ENCODE assay signal across 10 cellular contexts in genomic region chr2:235468978-235469694, GRCh38. TPM values are rescaled to one million over a fixed set of nuclear protein-coding genes. Genes with fewer than 3 reads are reported as not detected.
A peak's percentile ranks its signal among the peaks of the same experiment; 100 is the strongest.
DNase-seq lines count a peak whose midpoint lies in the region; ATAC-seq, FAIRE-seq and TF ChIP-seq lines count a peak whose summit lies in the region.
"Had no signal": no experiment of that assay in that cellular context is flagged by ENCODE, and none has a peak within 500 bp of the region (broad histone marks: within the 10 kb centered on the region; RNA-seq: fewer than 3 reads in every experiment).

No MANE protein-coding gene starts in this region.

- no peak for ATAC-seq in GM21390 (IDR thresholded peaks at IDR 0.05; ENCODE audit: unreplicated experiment)

- no peak overlapping the region for H3K18ac ChIP-seq in H1 (ENCODE audit: extremely low read depth, low read length)

- H4K5ac ChIP-seq in H1 (ENCODE audit: insufficient read length, low read depth, low read length): no peak overlapping the region

- no peaks in the 10 kb centered on the region for H3K23me2 ChIP-seq in H1 (ENCODE audit: low read depth, low read length)

- H4K91ac ChIP-seq in H1 (replicated peaks; ENCODE audit: insufficient read length, low read length): no peak overlapping the region

- FAIRE-seq in H1 (lab: Jason Lieb, UNC): no peak
- FAIRE-seq: GM18507 had no signal

- H2BK5ac ChIP-seq in H1 (ENCODE audit: low read depth, low read length): no peak overlapping the region

- no peak overlapping the region for H2BK15ac ChIP-seq in H1 (ENCODE audit: low read length)

- POLR2A ChIA-PET in H1 (lab: Charles Lee; ENCODE audit: partially characterized antibody): no interaction called here

- CTCF ChIA-PET in H1 (lab: Charles Lee; ENCODE audit: partially characterized antibody): interaction anchor here (2.3 kb wide), 1 partner anchor 124 kb away, joined by 7 read pairs; no protein-coding TSS in a partner anchor

- H3K4ac ChIP-seq in H1 (replicated peaks; ENCODE audit: insufficient read length, low read depth, low read length): no peak overlapping the region

- H3K9me3 ChIP-seq in BE2C (no peaks in the 10 kb centered on the region), H1 (ENCODE audit: insufficient read depth in 2 of 2, low read depth in 1 of 2, low read length in 1 of 2) (no peaks in the 10 kb centered on the region)
- H3K9me3 ChIP-seq: neutrophil had no signal

- 0 out of 4 replicates have a peak overlapping the region, but pooled peaks of 1 of the 2 experiments have one; percentile 3 for H3K4me2 ChIP-seq in H1 (ENCODE audit: insufficient read depth in 1 of 2, low read depth in 2 of 2, low read length in 2 of 2)

- H2BK20ac ChIP-seq in H1 (ENCODE audit: low read length): no peak overlapping the region

- H2AK5ac ChIP-seq in H1 (ENCODE audit: low read depth, low read length): no peak overlapping the region

- no peaks in the 10 kb centered on the region for H4K20me1 ChIP-seq in H1 (replicated peaks in 1 of 2; ENCODE audit: control insufficient read depth in 1 of 2, insufficient read depth in 2 of 2, low read length in 2 of 2)

- no peaks in the 10 kb centered on the region for H3K36me3 ChIP-seq in BE2C
- H3K36me3 ChIP-seq in H1 (ENCODE audit: control insufficient read depth in 2 of 4, insufficient read depth in 4 of 4, low read length in 3 of 4): no peaks in the 10 kb centered on the region
- H3K36me3 ChIP-seq: neutrophil had no signal

- H3K27ac ChIP-seq in H1 (ENCODE audit: low read depth, low read length): no peak overlapping the region; the same call in 1 of the 2 replicates
- H3K27ac ChIP-seq: neutrophil had no signal

- no peak overlapping the region for H2BK120ac ChIP-seq in H1 (replicated peaks; ENCODE audit: low read depth, low read length)

- H3K4me3 ChIP-seq in BE2C (ENCODE audit: low read depth, low read length) (peak overlapping the region; percentile 13), H1 (ENCODE audit: extremely low read depth in 1 of 4, insufficient read depth in 2 of 4, low read depth in 3 of 4, low read length in 4 of 4) (no peak overlapping the region)

- DNase-seq in BE2C (no peak), NCI-H2107 treated with DMSO at 0.1 percent for 48 hours (lab: John Stamatoyannopoulos, UW; ENCODE audit: unreplicated experiment) (peak; percentile 76), H1 (ENCODE audit: low read depth in 1 of 2, low spot score in 2 of 2) (no peak), mucosa of gallbladder (ENCODE audit: low spot score) (peak; percentile 62), germinal center (ENCODE audit: low spot score) (no peak)
- no peak for DNase-seq in activated CD4-positive, CD25-positive, alpha-beta regulatory T cell treated with anti-CD3 and anti-CD28 coated beads, Interleukin-2, amount 50 U/mL, for 72 hours
- no peak for DNase-seq in activated CD4-positive, alpha-beta T cell treated with anti-CD3 and anti-CD28 coated beads, Interleukin-2, amount 50 U/mL, for 4 hours

- peak overlapping the region; percentile 90 for H2AFZ ChIP-seq in H1 (ENCODE audit: low read length)

- H3K56ac ChIP-seq in H1 (replicated peaks; ENCODE audit: insufficient read length, low read depth, low read length): no peak overlapping the region

- TF ChIP-seq CTCF in BE2C (IDR thresholded peaks at IDR 0.05; ENCODE audit: low read depth, low read length) (no peak), H1 (IDR thresholded peaks at IDR 0.05; ENCODE audit: control extremely low read depth in 1 of 3, insufficient read depth in 1 of 3, low read depth in 1 of 3, low read length in 3 of 3) (no peak)

- no peak for TF ChIP-seq POLR2A in H1 (IDR thresholded peaks at IDR 0.05; ENCODE audit: control extremely low read depth in 1 of 2, low read depth in 2 of 2, low read length in 2 of 2)

- H3K4me1 ChIP-seq in BE2C (no peaks in the 10 kb centered on the region), H1 (replicated peaks in 1 of 4; ENCODE audit: control insufficient read depth in 3 of 4, insufficient read depth in 4 of 4, low read length in 3 of 4) (peaks cover 0 to 6% (median 3%) of the 10 kb centered on the region in 4 experiments; a peak in 3 of 7 replicates)

- H2BK12ac ChIP-seq in H1 (ENCODE audit: low read depth, low read length): no peak overlapping the region

- no peaks in the 10 kb centered on the region for H3K79me1 ChIP-seq in H1 (ENCODE audit: low read depth, low read length)

- H3K27me3 ChIP-seq in BE2C (peaks cover 6% of the 10 kb centered on the region; the same call in 1 of the 2 replicates), H1 (replicated peaks in 1 of 4; ENCODE audit: control insufficient read depth in 3 of 4, extremely low read depth in 1 of 4, insufficient read depth in 3 of 4, low read length in 3 of 4) (no peaks in the 10 kb centered on the region; a peak in 1 of 7 replicates)
- H3K27me3 ChIP-seq: neutrophil had no signal

- H3K23ac ChIP-seq in H1 (ENCODE audit: insufficient read length): no peak overlapping the region

- WGBS in H1 (ENCODE audit: extremely low coverage in 1 of 2, insufficient coverage in 1 of 2, insufficient read length in 1 of 2, insufficient replicate concordance in 2 of 2, low coverage in 1 of 2, low lambda C conversion rate in 2 of 2, missing lambda C conversion rate in 1 of 2), 2 experiments: 91% methylated on average over 9 of the region's 9 CpGs; no CpG with 5 or more reads in 1 of the 2 experiments

- TF ChIP-seq EP300 in H1 (IDR thresholded peaks at IDR 0.05; ENCODE audit: borderline replicate concordance in 1 of 2, low read depth in 2 of 2, low read length in 2 of 2): no peak

- no peak overlapping the region for H3K14ac ChIP-seq in H1 (ENCODE audit: insufficient read length)

- no peak overlapping the region for H4K8ac ChIP-seq in H1 (ENCODE audit: extremely low read depth, insufficient read depth, low read length)

- no peaks in the 10 kb centered on the region for H3K79me2 ChIP-seq in H1 (ENCODE audit: control insufficient read depth in 1 of 2, insufficient read depth in 2 of 2, low read length in 2 of 2)

- no peak for TF ChIP-seq RAD21 in H1 (IDR thresholded peaks at IDR 0.05 in 1 of 2, conservative IDR thresholded peaks at IDR 0.05 in 1 of 2; ENCODE audit: low read depth in 2 of 2, low read length in 2 of 2)

- no peak overlapping the region; a peak in 1 of 7 replicates for H3K9ac ChIP-seq in H1 (replicated peaks in 1 of 4; ENCODE audit: extremely low read depth in 1 of 4, low read depth in 3 of 4, low read length in 3 of 4)

TF ChIP-seq in H1, 55 proteins besides CTCF, POLR2A, EP300 and RAD21:
- no peak for TF ChIP-seq TAF1 (IDR thresholded peaks at IDR 0.05; ENCODE audit: low read depth, low read length)
- no peak for TF ChIP-seq RBBP5 (IDR thresholded peaks at IDR 0.05; ENCODE audit: borderline replicate concordance, low read depth, low read length)
- no peak for TF ChIP-seq BACH1 (IDR thresholded peaks at IDR 0.05; ENCODE audit: low read length)
- TF ChIP-seq HDAC2 (IDR thresholded peaks at IDR 0.05; ENCODE audit: borderline replicate concordance in 1 of 2, low read depth in 2 of 2, low read length in 2 of 2): no peak
- no peak for TF ChIP-seq TEAD4 (IDR thresholded peaks at IDR 0.05; ENCODE audit: low read depth, low read length)
- no peak for TF ChIP-seq MAFK (IDR thresholded peaks at IDR 0.05; ENCODE audit: low read depth, low read length)
- TF ChIP-seq POU5F1 (IDR thresholded peaks at IDR 0.05; ENCODE audit: low read depth, low read length): no peak
- TF ChIP-seq KDM4A (IDR thresholded peaks at IDR 0.05; ENCODE audit: low read depth, low read length, severe bottlenecking): no peak
- no peak for TF ChIP-seq GABPA (IDR thresholded peaks at IDR 0.05; ENCODE audit: borderline replicate concordance, insufficient read depth, low read length)
- no peak for TF ChIP-seq YY1 (IDR thresholded peaks at IDR 0.05; ENCODE audit: low read depth, low read length)
- TF ChIP-seq ZNF274 (IDR thresholded peaks at IDR 0.05; ENCODE audit: borderline replicate concordance, extremely low read depth, low read length): no peak
- no peak for TF ChIP-seq CHD2 (IDR thresholded peaks at IDR 0.05; ENCODE audit: low read length)
- no peak for TF ChIP-seq CEBPB (IDR thresholded peaks at IDR 0.05; ENCODE audit: low read depth, low read length)
TF ChIP-seq in H1: peak in this region for 0.

RNA-seq across cellular contexts. Expression of gene AGAP1, which starts 24.7 kb away (rescaled TPM):
- polyA plus RNA-seq in BE2C (2012; ENCODE audit: insufficient read depth, insufficient read length, low read depth): 36.1 TPM
- total RNA-seq in H1 (2021; fragmentation: NEBNext Ultra II Directional; extraction: Animal tissue kit (Norgen Biotek cat#: 25700)): 39.4 and 40.5 TPM in 2 replicates
- 18.1 and 19.4 TPM in 2 replicates for polyA plus RNA-seq in H1 (2011; rRNA removed)
- 16.7 TPM for polyA plus RNA-seq in H1 (2011; cell fraction: cytosol; rRNA removed)
- polyA plus RNA-seq in H1 (2011; cell fraction: nucleus; rRNA removed): 35.0 TPM
- polyA plus RNA-seq in H1 (2012, experiment 1 of 2): 14.0 to 20.9 TPM (median 18.1 TPM) in 4 replicates
- polyA plus RNA-seq in H1 (2012, experiment 2 of 2): 7.8 TPM
- 15.0 TPM for polyA plus RNA-seq in H1 (2013, experiment 1 of 2)
- polyA plus RNA-seq in H1 (2013, experiment 2 of 2): 14.7 TPM
- 84.6 and 95.9 TPM in 2 replicates for polyA minus RNA-seq in H1 (2011; rRNA and poly(A)+ RNA removed)
- 24.8 TPM for polyA minus RNA-seq in H1 (2011; cell fraction: cytosol; rRNA and poly(A)+ RNA removed)
- 90.8 TPM for polyA minus RNA-seq in H1 (2011; cell fraction: nucleus; rRNA and poly(A)+ RNA removed)
- total RNA-seq in mucosa of gallbladder: 44.7 TPM

Comparison
In these comparisons a context has a peak if more than half of its experiments do, and no peak if none do; other contexts are left out.
1. DNase-seq: peak in NCI-H2107 treated with DMSO at 0.1 percent for 48 hours (single experiment) and mucosa of gallbladder (single experiment); none in BE2C (single experiment), H1 (0 of 2), activated CD4-positive, CD25-positive, alpha-beta regulatory T cell treated with anti-CD3 and anti-CD28 coated beads, Interleukin-2, amount 50 U/mL, for 72 hours (single experiment), germinal center (single experiment) and activated CD4-positive, alpha-beta T cell treated with anti-CD3 and anti-CD28 coated beads, Interleukin-2, amount 50 U/mL, for 4 hours (0 of 2).